ENCODE assay signal across 24 cellular contexts in genomic region chr7:30514177-30514576, GRCh38. TPM values are rescaled to one million over a fixed set of nuclear protein-coding genes. Genes with fewer than 3 reads are reported as not detected.
DNase-seq lines count a peak whose midpoint lies in the region; ATAC-seq and TF ChIP-seq lines count a peak whose summit lies in the region.
"Had no signal": no experiment of that assay in that cellular context is flagged by ENCODE, and none has a peak within 500 bp of the region (broad histone marks: within the 10 kb centered on the region; RNA-seq: fewer than 3 reads in every experiment).

No MANE protein-coding gene starts in this region.

- no peaks in the 10 kb centered on the region for H3K79me2 ChIP-seq in GM23338 (replicated peaks; ENCODE audit: insufficient read depth)

- H3K27me3 ChIP-seq in GM23338 (ENCODE audit: insufficient read depth) (no peaks in the 10 kb centered on the region), transverse colon (no peaks in the 10 kb centered on the region)
- H3K27me3 ChIP-seq: BE2C; BLaER1 treated with 17β-estradiol and CSF1 and Interleukin-3, amounts not matched to agents 10 nM and 100 nM had no signal

- H3K9me3 ChIP-seq in transverse colon = no peaks in the 10 kb centered on the region
- H3K9me3 ChIP-seq: A549; BE2C; BLaER1 treated with 17β-estradiol and CSF1 and Interleukin-3, amounts not matched to agents 10 nM and 100 nM; HAP-1 had no signal

- H3K36me3 ChIP-seq in GM23338 (ENCODE audit: insufficient read depth) (no peaks in the 10 kb centered on the region), transverse colon (no peaks in the 10 kb centered on the region)
- H3K36me3 ChIP-seq: BE2C; BLaER1 treated with 17β-estradiol and CSF1 and Interleukin-3, amounts not matched to agents 10 nM and 100 nM; HAP-1 had no signal

- DNase-seq in left cardiac atrium (no peak), Right ventricle myocardium inferior (ENCODE audit: missing footprints) (no peak), GM23338 (ENCODE audit: low spot score) (no peak), epithelial cell of prostate (ENCODE audit: low read depth, low spot score) (no peak), COLO829 (ENCODE audit: low spot score) (no peak), transverse colon (no peak), DMS79 (lab: John Stamatoyannopoulos, UW) (no peak)
- DNase-seq: 8988T; ACHN; AML-193; BE2C; Calu3; CD4-positive, alpha-beta T cell; CD8-positive, alpha-beta memory T cell; COR-L47; DMS53; DND-41; GOT3; HFFc6 had no signal

- TF ChIP-seq CTCF in GM23338 (conservative IDR thresholded peaks at IDR 0.05; ENCODE audit: low read depth in 2 of 2) (no peak), transverse colon (IDR thresholded peaks at IDR 0.05) (no peak)

- H3K9me3 Mint-ChIP-seq in GM23338 = no peaks in the 10 kb centered on the region
- H3K9me3 Mint-ChIP-seq in activated T-helper 17 cell treated with anti-CD3 and anti-CD28 coated beads, Interleukin-2, amount 50 U/mL, for 72 hours = no peaks in the 10 kb centered on the region
- H3K9me3 Mint-ChIP-seq: CD14-positive monocyte; CD4-positive, alpha-beta T cell; CD8-positive, alpha-beta memory T cell; HFFc6 had no signal

- H3K9me2 ChIP-seq in GM23338 (ENCODE audit: insufficient read depth) = no peaks in the 10 kb centered on the region

- H3K36me3 Mint-ChIP-seq in GM23338 (ENCODE audit: low read depth) = no peaks in the 10 kb centered on the region
- H3K36me3 Mint-ChIP-seq in activated T-helper 17 cell treated with anti-CD3 and anti-CD28 coated beads, Interleukin-2, amount 50 U/mL, for 72 hours (ENCODE audit: low read depth) = no peaks in the 10 kb centered on the region

- H3K4me2 ChIP-seq in GM23338 = no peak overlapping the region
- H3K4me2 ChIP-seq: A549; BLaER1 treated with 17β-estradiol and CSF1 and Interleukin-3, amounts not matched to agents 10 nM and 100 nM had no signal

- H3K4me1 ChIP-seq in GM23338 (ENCODE audit: insufficient read depth) (no peaks in the 10 kb centered on the region), transverse colon (peaks cover 0 to 6% (median 1%) of the 10 kb centered on the region in 4 donors)
- H3K4me1 ChIP-seq: A549; BLaER1 treated with 17β-estradiol and CSF1 and Interleukin-3, amounts not matched to agents 10 nM and 100 nM had no signal

- H3K27ac ChIP-seq in GM23338 (ENCODE audit: low read depth) (no peak overlapping the region), epithelial cell of prostate (peak overlapping the region; percentile 23), transverse colon (no peak overlapping the region)
- H3K27ac ChIP-seq: A549; BLaER1 treated with 17β-estradiol and CSF1 and Interleukin-3, amounts not matched to agents 10 nM and 100 nM had no signal

- WGBS in transverse colon (ENCODE audit: low coverage in 1 of 2), 2 donors = 86 to 90% methylated on average over 3 of the region's 3 CpGs

- intact Hi-C loops in left cardiac atrium (cut with DNase I) = no loop called here
- intact Hi-C loops in Right ventricle myocardium inferior (cut with DNase I) = loop anchor here (5.0 kb wide), 1 partner anchor 48 kb away; no protein-coding TSS in a partner anchor
- intact Hi-C loops in transverse colon (cut with DNase I; ENCODE audit: low total_unique reads) = no loop called here

- H3K27ac Mint-ChIP-seq in GM23338 = no peak overlapping the region
- peak overlapping the region; percentile 47 for H3K27ac Mint-ChIP-seq in activated T-helper 17 cell treated with anti-CD3 and anti-CD28 coated beads, Interleukin-2, amount 50 U/mL, for 72 hours
- H3K27ac Mint-ChIP-seq: CD14-positive monocyte; CD4-positive, alpha-beta T cell; HFFc6 had no signal

- peaks cover 10% of the 10 kb centered on the region; the same call in 2 of the 3 replicates for H3K4me1 Mint-ChIP-seq in GM23338
- H3K4me1 Mint-ChIP-seq in activated T-helper 17 cell treated with anti-CD3 and anti-CD28 coated beads, Interleukin-2, amount 50 U/mL, for 72 hours = no peaks in the 10 kb centered on the region
- H3K4me1 Mint-ChIP-seq: CD8-positive, alpha-beta memory T cell had no signal

- peak overlapping the region; percentile 64; the same call in 1 of the 2 replicates for H2AFZ ChIP-seq in GM23338

- H4K20me1 ChIP-seq in GM23338 (replicated peaks; ENCODE audit: insufficient read depth) = no peaks in the 10 kb centered on the region
- H4K20me1 ChIP-seq: BLaER1 treated with 17β-estradiol and CSF1 and Interleukin-3, amounts not matched to agents 10 nM and 100 nM had no signal

- H3K4me3 ChIP-seq in GM23338 = no peak overlapping the region
- no peak overlapping the region for H3K4me3 ChIP-seq in transverse colon
- H3K4me3 ChIP-seq: A549; BLaER1 treated with 17β-estradiol and CSF1 and Interleukin-3, amounts not matched to agents 10 nM and 100 nM; HAP-1 had no signal

- ATAC-seq in left cardiac atrium (peak; percentile 18 to 55), Right ventricle myocardium inferior (no peak), GM23338 (no peak)
- ATAC-seq in activated T-helper 17 cell treated with anti-CD3 and anti-CD28 coated beads, Interleukin-2, amount 50 U/mL, for 72 hours (replicated peaks) = no peak
- ATAC-seq: A549 had no signal

- H3K27me3 Mint-ChIP-seq in GM23338 (ENCODE audit: insufficient read depth, low read depth, poor library complexity) = peaks cover 2% of the 10 kb centered on the region
- no peaks in the 10 kb centered on the region for H3K27me3 Mint-ChIP-seq in activated T-helper 17 cell treated with anti-CD3 and anti-CD28 coated beads, Interleukin-2, amount 50 U/mL, for 72 hours
- H3K27me3 Mint-ChIP-seq: CD4-positive, alpha-beta T cell had no signal

- no peak for TF ChIP-seq EP300 in transverse colon (IDR thresholded peaks at IDR 0.05; ENCODE audit: low read depth)

- TF ChIP-seq POLR2A in transverse colon (IDR thresholded peaks at IDR 0.05) = no peak

- no peak overlapping the region for H3K4me3 Mint-ChIP-seq in GM23338
- no peak overlapping the region for H3K4me3 Mint-ChIP-seq in activated T-helper 17 cell treated with anti-CD3 and anti-CD28 coated beads, Interleukin-2, amount 50 U/mL, for 72 hours
- H3K4me3 Mint-ChIP-seq: CD14-positive monocyte; CD4-positive, alpha-beta T cell; CD8-positive, alpha-beta memory T cell; HFFc6 had no signal

- H3F3A ChIP-seq in GM23338 (replicated peaks; ENCODE audit: low read depth) = no peaks in the 10 kb centered on the region

- in situ Hi-C loops in transverse colon (cut with MboI; ENCODE audit: low pct_ligation_motif_present in 1 of 4, low pct_unique_long_range_greater_than_20kb in 1 of 4, low sequenced_read_pairs in 3 of 4) = no loop called here

TF ChIP-seq in GM23338, 12 proteins besides CTCF, POLR2A, EP300 and RAD21:
- TF ChIP-seq REST (IDR thresholded peaks at IDR 0.05; ENCODE audit: unreplicated experiment) = no peak
- TF ChIP-seq ZNF331 (CRISPR knock-in tag; IDR thresholded peaks at IDR 0.05; ENCODE audit: low read depth) = no peak
- TF ChIP-seq CREB1 (CRISPR knock-in tag; IDR thresholded peaks at IDR 0.05; ENCODE audit: low read depth) = no peak

RNA-seq across cellular contexts. Expression of gene GGCT, which starts 9.5 kb away (rescaled TPM):
- 10 to 100 TPM; 22.0 to 31.7 TPM for total RNA-seq in left cardiac atrium
- total RNA-seq in Right ventricle myocardium inferior = 18.9 TPM
- total RNA-seq in GM23338 (2014; rRNA removed; shearing (Covaris generic)) = 104 and 113 TPM in 2 replicates
- polyA plus RNA-seq in GM23338 (2016; fragmentation: Nextera tagmentation; extraction: Ambion mirVana) = 197 and 229 TPM in 2 replicates
- total RNA-seq in activated T-helper 17 cell treated with anti-CD3 and anti-CD28 coated beads, Interleukin-2, amount 50 U/mL, for 72 hours = 10 to 100 TPM; 35.5 to 68.3 TPM
- 10 to 100 TPM in 3 of 4 donors, 1 to 10 TPM in 1; 3.6 to 21.3 (median 16.5) TPM for total RNA-seq in transverse colon

RNA-seq across cellular contexts. Expression of gene NOD1, which starts 35.6 kb away (rescaled TPM):
- total RNA-seq in left cardiac atrium = 10 to 100 TPM; 10.6 to 18.1 TPM
- 8.4 TPM for total RNA-seq in Right ventricle myocardium inferior
- 3.8 and 7.3 TPM in 2 replicates for total RNA-seq in GM23338 (2014; rRNA removed; shearing (Covaris generic))
- polyA plus RNA-seq in GM23338 (2016; fragmentation: Nextera tagmentation; extraction: Ambion mirVana) = 2.1 and 3.3 TPM in 2 replicates
- total RNA-seq in activated T-helper 17 cell treated with anti-CD3 and anti-CD28 coated beads, Interleukin-2, amount 50 U/mL, for 72 hours = 10 to 100 TPM; 11.4 to 14.5 TPM
- 10 to 100 TPM; 12.4 to 18.3 (median 15.6) TPM for total RNA-seq in transverse colon

Comparison
In these comparisons a context has a peak if more than half of its experiments do, and no peak if none do; other contexts are left out.
1. ATAC-seq: peak in left cardiac atrium (2 of 2); none in Right ventricle myocardium inferior (single experiment), GM23338 (single experiment) and activated T-helper 17 cell treated with anti-CD3 and anti-CD28 coated beads, Interleukin-2, amount 50 U/mL, for 72 hours (single experiment).